16 cellular contexts compared by ENCODE assay signal in genomic region chr5:2910401-2911175, GRCh38.
DNase-seq lines count a peak whose midpoint lies in the region; ATAC-seq and TF ChIP-seq lines count a peak whose summit lies in the region.
"Had no signal": no experiment of that assay in that cellular context is flagged by ENCODE, and none has a peak within 500 bp of the region (broad histone marks: within the 10 kb centered on the region; RNA-seq: fewer than 3 reads in every experiment).

No MANE protein-coding gene starts in this region.

- H3K27me3 Mint-ChIP-seq in progenitor cell of endocrine pancreas = peaks cover 55% of the 10 kb centered on the region
- H3K27me3 Mint-ChIP-seq: CD8-positive, alpha-beta memory T cell had no signal

- H3K4me1 ChIP-seq in right atrium auricular region = no peaks in the 10 kb centered on the region
- H3K4me1 ChIP-seq in left ventricle myocardium inferior = no peaks in the 10 kb centered on the region
- no peaks in the 10 kb centered on the region for H3K4me1 ChIP-seq in vagina
- no peaks in the 10 kb centered on the region for H3K4me1 ChIP-seq in uterus
- H3K4me1 ChIP-seq: BLaER1, Caco-2 had no signal

- H3K36me3 ChIP-seq in right atrium auricular region (no peaks in the 10 kb centered on the region), left ventricle myocardium inferior (no peaks in the 10 kb centered on the region), vagina (no peaks in the 10 kb centered on the region), uterus (no peaks in the 10 kb centered on the region)
- H3K36me3 ChIP-seq: BLaER1 had no signal

- peaks cover 5% of the 10 kb centered on the region for H3K4me1 Mint-ChIP-seq in progenitor cell of endocrine pancreas (ENCODE audit: low read depth)
- H3K4me1 Mint-ChIP-seq: CD8-positive, alpha-beta memory T cell had no signal

- no peaks in the 10 kb centered on the region for H3K9me3 Mint-ChIP-seq in progenitor cell of endocrine pancreas (ENCODE audit: low read depth)

- no peaks in the 10 kb centered on the region for H3K36me3 Mint-ChIP-seq in progenitor cell of endocrine pancreas (ENCODE audit: insufficient read depth)
- H3K36me3 Mint-ChIP-seq: CD8-positive, alpha-beta memory T cell had no signal

- no peak for ATAC-seq in GM18907 (IDR thresholded peaks at IDR 0.05; ENCODE audit: unreplicated experiment)
- ATAC-seq: HepG2 had no signal

- no peak overlapping the region for H3K27ac Mint-ChIP-seq in progenitor cell of endocrine pancreas
- H3K27ac Mint-ChIP-seq: CD8-positive, alpha-beta memory T cell had no signal

- intact Hi-C loops in left ventricle myocardium inferior (cut with micrococcal nuclease) = no loop called here
- intact Hi-C loops in vagina (cut with DNase I) = no loop called here
- intact Hi-C loops in uterus (cut with DNase I; ENCODE audit: low total_unique reads) = no loop called here

- H3K27me3 ChIP-seq in right atrium auricular region (no peaks in the 10 kb centered on the region), left ventricle myocardium inferior (ENCODE audit: low read depth) (peaks cover 36% of the 10 kb centered on the region), vagina (no peaks in the 10 kb centered on the region), uterus (no peaks in the 10 kb centered on the region)
- H3K27me3 ChIP-seq: BLaER1 had no signal

- TF ChIP-seq CTCF in right atrium auricular region (IDR thresholded peaks at IDR 0.05) (no peak), left ventricle myocardium inferior (IDR thresholded peaks at IDR 0.05; ENCODE audit: borderline replicate concordance) (no peak), progenitor cell of endocrine pancreas (IDR thresholded peaks at IDR 0.05; ENCODE audit: unreplicated experiment) (no peak), vagina (IDR thresholded peaks at IDR 0.05) (no peak), uterus (IDR thresholded peaks at IDR 0.05) (no peak)

- H3K9me3 ChIP-seq in right atrium auricular region = no peaks in the 10 kb centered on the region
- peaks cover 4% of the 10 kb centered on the region for H3K9me3 ChIP-seq in left ventricle myocardium inferior (replicated peaks)
- H3K9me3 ChIP-seq in vagina = no peaks in the 10 kb centered on the region
- H3K9me3 ChIP-seq in uterus = no peaks in the 10 kb centered on the region
- H3K9me3 ChIP-seq: BLaER1, Caco-2 had no signal

- H3K27ac ChIP-seq in right atrium auricular region (no peak overlapping the region), left ventricle myocardium inferior (replicated peaks) (no peak overlapping the region), vagina (no peak overlapping the region), uterus (no peak overlapping the region)
- H3K27ac ChIP-seq: BLaER1 had no signal

- no peak overlapping the region for H3K4me3 ChIP-seq in right atrium auricular region
- no peak overlapping the region for H3K4me3 ChIP-seq in left ventricle myocardium inferior
- no peak overlapping the region for H3K4me3 ChIP-seq in vagina
- H3K4me3 ChIP-seq in uterus = no peak overlapping the region
- H3K4me3 ChIP-seq: BLaER1 had no signal

- TF ChIP-seq POLR2A in vagina (IDR thresholded peaks at IDR 0.05) = no peak
- TF ChIP-seq POLR2A in uterus (IDR thresholded peaks at IDR 0.05) = no peak

- peak; percentile 53 for DNase-seq in right atrium auricular region (ENCODE audit: low spot score)
- DNase-seq in left ventricle myocardium inferior = no peak
- DNase-seq in mesenteric fat pad (ENCODE audit: low spot score) = peak; percentile 35
- DNase-seq in progenitor cell of endocrine pancreas (ENCODE audit: low spot score, unreplicated experiment) = peak; percentile 2
- peak; percentile 70 to 92 for DNase-seq in vagina (ENCODE audit: extremely low spot score in 2 of 2)
- DNase-seq in NCI-H2171 (lab: John Stamatoyannopoulos, UW) = no peak
- DNase-seq in uterus = no peak
- DNase-seq: 8988T; AML-193; Caco-2; CD8-positive, alpha-beta memory T cell; DND-41; GDM1 had no signal

- no peak overlapping the region for H3K4me3 Mint-ChIP-seq in progenitor cell of endocrine pancreas (ENCODE audit: low read depth)
- H3K4me3 Mint-ChIP-seq: CD8-positive, alpha-beta memory T cell had no signal

Comparison
In these comparisons a context has a peak if more than half of its experiments do, and no peak if none do; other contexts are left out.
1. DNase-seq: peak in right atrium auricular region (single experiment), mesenteric fat pad (single experiment), progenitor cell of endocrine pancreas (single experiment) and vagina (2 of 2); none in left ventricle myocardium inferior (single experiment), NCI-H2171 (single experiment) and uterus (0 of 2).